11 cellular contexts compared by ENCODE assay signal in genomic region chr17:62827722-62828498, GRCh38. TPM values are rescaled to one million over a fixed set of nuclear protein-coding genes. Genes with fewer than 3 reads are reported as not detected.
DNase-seq lines count a peak whose midpoint lies in the region; ATAC-seq and TF ChIP-seq lines count a peak whose summit lies in the region.
"Had no signal": no experiment of that assay in that cellular context is flagged by ENCODE, and none has a peak within 500 bp of the region (broad histone marks: within the 10 kb centered on the region; RNA-seq: fewer than 3 reads in every experiment).

No MANE protein-coding gene starts in this region.

- no peak overlapping the region for H3K27ac Mint-ChIP-seq in endodermal cell
- H3K27ac Mint-ChIP-seq: activated naive CD8-positive, alpha-beta T cell treated with anti-CD3 and anti-CD28 coated beads, Interleukin-2, amount 50 U/mL, for 24 hours; stimulated activated effector memory CD8-positive, alpha-beta T cell treated with anti-CD3 and anti-CD28 coated beads, Interleukin-12 subunit alpha, Interleukin-12 subunit beta, amount 100 ng/mL, for 72 hours had no signal

- ATAC-seq in GM19023 (IDR thresholded peaks at IDR 0.05; ENCODE audit: unreplicated experiment), result no peak
- ATAC-seq: activated naive CD8-positive, alpha-beta T cell treated with anti-CD3 and anti-CD28 coated beads, Interleukin-2, amount 50 U/mL, for 24 hours; stimulated activated effector memory CD8-positive, alpha-beta T cell treated with anti-CD3 and anti-CD28 coated beads, Interleukin-12 subunit alpha, Interleukin-12 subunit beta, amount 100 ng/mL, for 72 hours had no signal

- H3K36me3 Mint-ChIP-seq in endodermal cell (ENCODE audit: low read depth), result no peaks in the 10 kb centered on the region
- H3K36me3 Mint-ChIP-seq: stimulated activated effector memory CD8-positive, alpha-beta T cell treated with anti-CD3 and anti-CD28 coated beads, Interleukin-12 subunit alpha, Interleukin-12 subunit beta, amount 100 ng/mL, for 72 hours had no signal

- DNase-seq in Kasumi-1 (lab: John Stamatoyannopoulos, UW), result peak; percentile 13 to 39
- DNase-seq in SKM-1 treated with dmso at 0.1 percent for 144 hours (lab: John Stamatoyannopoulos, UW; ENCODE audit: unreplicated experiment), result peak; percentile 77
- peak; percentile 39 for DNase-seq in inferior parietal cortex (ENCODE audit: extremely low spot score)
- DNase-seq in endodermal cell, result no peak
- no peak for DNase-seq in mesenteric fat pad (ENCODE audit: low spot score)
- no peak for DNase-seq in NCI-H146 treated with DMSO at 0.1 percent for 48 hours (lab: John Stamatoyannopoulos, UW; ENCODE audit: unreplicated experiment)
- DNase-seq: activated naive CD8-positive, alpha-beta T cell treated with anti-CD3 and anti-CD28 coated beads, Interleukin-2, amount 50 U/mL, for 24 hours had no signal

- H3K36me3 ChIP-seq in ACC112 (ENCODE audit: insufficient read depth, low read length) (no peaks in the 10 kb centered on the region), endodermal cell (ENCODE audit: control insufficient read depth, insufficient read depth, low read length) (no peaks in the 10 kb centered on the region)

- no peak overlapping the region for H3K9ac ChIP-seq in endodermal cell (ENCODE audit: extremely low read depth, low read length, poor library complexity, severe bottlenecking)

- TF ChIP-seq CTCF in endodermal cell (conservative IDR thresholded peaks at IDR 0.05), result no peak

- H3K4me3 Mint-ChIP-seq in endodermal cell, result no peak overlapping the region
- H3K4me3 Mint-ChIP-seq: activated naive CD8-positive, alpha-beta T cell treated with anti-CD3 and anti-CD28 coated beads, Interleukin-2, amount 50 U/mL, for 24 hours; stimulated activated effector memory CD8-positive, alpha-beta T cell treated with anti-CD3 and anti-CD28 coated beads, Interleukin-12 subunit alpha, Interleukin-12 subunit beta, amount 100 ng/mL, for 72 hours had no signal

- H3K4me1 ChIP-seq in ACC112 (ENCODE audit: control insufficient read depth, insufficient read depth, low read length, unreplicated experiment), result peaks cover 43% of the 10 kb centered on the region
- no peaks in the 10 kb centered on the region for H3K4me1 ChIP-seq in endodermal cell (ENCODE audit: control insufficient read depth, insufficient read depth, low read length)

- H3K4me1 Mint-ChIP-seq in endodermal cell, result peaks cover 9% of the 10 kb centered on the region
- H3K4me1 Mint-ChIP-seq: stimulated activated effector memory CD8-positive, alpha-beta T cell treated with anti-CD3 and anti-CD28 coated beads, Interleukin-12 subunit alpha, Interleukin-12 subunit beta, amount 100 ng/mL, for 72 hours had no signal

- H3K27ac ChIP-seq in ACC112 (ENCODE audit: low read depth, low read length) (peak overlapping the region; percentile 77), endodermal cell (ENCODE audit: low read depth, low read length) (no peak overlapping the region)

- H2AFZ ChIP-seq in ACC112 (ENCODE audit: low read length, unreplicated experiment), result peak overlapping the region; percentile 66

- H3K27me3 ChIP-seq in ACC112 (ENCODE audit: insufficient read depth, low read length) (no peaks in the 10 kb centered on the region), endodermal cell (ENCODE audit: control insufficient read depth, insufficient read depth, low read length, poor library complexity, severe bottlenecking) (no peaks in the 10 kb centered on the region)

- WGBS in endodermal cell (ENCODE audit: insufficient coverage in 1 of 2, insufficient read length in 1 of 2), 2 experiments, result 79 to 90% methylated on average over 3 to 9 of the region's 10 CpGs

- no peaks in the 10 kb centered on the region for H3K9me3 ChIP-seq in endodermal cell (ENCODE audit: control insufficient read depth, low read length)

- H3K4me3 ChIP-seq in ACC112 (ENCODE audit: low read depth, low read length), result peak overlapping the region; percentile 2; the same call in 1 of the 2 replicates
- H3K4me3 ChIP-seq in endodermal cell (ENCODE audit: low read length), result no peak overlapping the region

- H3K27me3 Mint-ChIP-seq in endodermal cell (ENCODE audit: insufficient read depth), result no peaks in the 10 kb centered on the region
- H3K27me3 Mint-ChIP-seq: activated naive CD8-positive, alpha-beta T cell treated with anti-CD3 and anti-CD28 coated beads, Interleukin-2, amount 50 U/mL, for 24 hours had no signal

- no peaks in the 10 kb centered on the region for H3K79me2 ChIP-seq in ACC112 (ENCODE audit: control insufficient read depth, insufficient read depth, low read length, unreplicated experiment)

- no peaks in the 10 kb centered on the region for H3K9me3 Mint-ChIP-seq in endodermal cell
- H3K9me3 Mint-ChIP-seq: activated naive CD8-positive, alpha-beta T cell treated with anti-CD3 and anti-CD28 coated beads, Interleukin-2, amount 50 U/mL, for 24 hours; stimulated activated effector memory CD8-positive, alpha-beta T cell treated with anti-CD3 and anti-CD28 coated beads, Interleukin-12 subunit alpha, Interleukin-12 subunit beta, amount 100 ng/mL, for 72 hours had no signal

RNA-seq across cellular contexts. Expression of gene MARCHF10, which starts 19.8 kb away (rescaled TPM):
- total RNA-seq in endodermal cell, result 1 to 10 TPM in 1 of 2 donors, under 1 TPM in 1; 0.57 to 1.7 TPM
- polyA plus RNA-seq in endodermal cell (2013, experiment 1 of 2), result 0.89 TPM
- polyA plus RNA-seq in endodermal cell (2013, experiment 2 of 2), result 0.87 TPM
- total RNA-seq in mesenteric fat pad, result 0.16 TPM
- total RNA-seq: myocyte had no signal

Comparison
In these comparisons a context has a peak if more than half of its experiments do, and no peak if none do; other contexts are left out.
1. DNase-seq: peak in Kasumi-1 (2 of 2), SKM-1 treated with dmso at 0.1 percent for 144 hours (single experiment) and inferior parietal cortex (single experiment); none in endodermal cell (single experiment), mesenteric fat pad (single experiment) and NCI-H146 treated with DMSO at 0.1 percent for 48 hours (single experiment).